ENCODE assay signal across 15 cellular contexts in the genomic region with DNA sequence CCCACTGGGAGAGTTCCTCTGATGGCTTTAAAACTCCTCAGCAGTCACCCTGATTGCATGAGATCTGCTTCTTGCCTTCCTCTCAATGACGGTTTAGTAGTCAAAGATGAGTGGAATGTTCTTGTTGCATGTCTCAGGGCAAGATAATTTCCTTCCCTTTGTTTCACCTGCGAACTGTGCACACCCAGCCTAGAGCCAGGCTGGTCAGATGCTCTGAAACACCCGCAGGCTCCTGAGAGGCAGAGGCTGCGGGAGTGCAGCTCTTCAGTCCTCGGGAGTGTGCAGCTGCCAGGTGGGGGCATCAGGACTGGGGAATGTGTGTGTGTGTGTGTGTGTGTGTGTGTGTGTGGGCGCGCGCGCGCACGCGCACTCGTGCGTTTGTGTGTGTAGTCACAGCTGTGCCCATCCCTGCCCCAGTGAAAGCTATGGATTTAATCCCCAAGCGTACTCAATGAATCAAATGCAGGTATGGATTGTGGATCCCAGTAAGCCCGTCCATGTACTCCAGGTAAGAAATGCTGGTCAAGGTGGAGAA.
A peak's percentile ranks its signal among the peaks of the same experiment; 100 is the strongest.
DNase-seq lines count a peak whose midpoint lies in the region; ATAC-seq, FAIRE-seq and TF ChIP-seq lines count a peak whose summit lies in the region.
"Had no signal": no experiment of that assay in that cellular context is flagged by ENCODE, and none has a peak within 500 bp of the region (broad histone marks: within the 10 kb centered on the region; RNA-seq: fewer than 3 reads in every experiment).

No MANE protein-coding gene starts in this region.

- H4K20me1 ChIP-seq in H1 (replicated peaks in 1 of 2; ENCODE audit: control insufficient read depth in 1 of 2, insufficient read depth in 2 of 2, low read length in 2 of 2) (no peaks in the 10 kb centered on the region), osteoblast (ENCODE audit: insufficient read depth, low read length) (no peaks in the 10 kb centered on the region)
- H4K20me1 ChIP-seq: BLaER1 treated with 17β-estradiol and CSF1 and Interleukin-3, amounts not matched to agents 10 nM and 100 nM had no signal

- H3K79me1 ChIP-seq in H1 (ENCODE audit: low read depth, low read length) = no peaks in the 10 kb centered on the region

- no peak overlapping the region for H3K14ac ChIP-seq in H1 (ENCODE audit: insufficient read length)

- TF ChIP-seq POLR2A in H1 (IDR thresholded peaks at IDR 0.05; ENCODE audit: control extremely low read depth in 1 of 2, low read depth in 2 of 2, low read length in 2 of 2) = no peak
- TF ChIP-seq POLR2A in esophagus muscularis mucosa (IDR thresholded peaks at IDR 0.05; ENCODE audit: low read depth) = no peak

- POLR2A ChIA-PET in H1 (lab: Charles Lee; ENCODE audit: partially characterized antibody) = interaction anchor here (1.9 to 6.1 kb wide), 2 partner anchors 11 to 20 kb away, joined by 5 to 39 read pairs; no protein-coding TSS in a partner anchor

- peaks cover 1% of the 10 kb centered on the region; the same call in 1 of the 2 replicates for H3K23me2 ChIP-seq in H1 (ENCODE audit: low read depth, low read length)

- H3K36me3 Mint-ChIP-seq in stimulated activated effector memory CD8-positive, alpha-beta T cell treated with anti-CD3 and anti-CD28 coated beads, Interleukin-12 subunit alpha, Interleukin-12 subunit beta, amount 100 ng/mL, for 72 hours = no peaks in the 10 kb centered on the region
- H3K36me3 Mint-ChIP-seq: CD4-positive, CD25-positive, alpha-beta regulatory T cell had no signal

- no peak overlapping the region for H3K18ac ChIP-seq in H1 (ENCODE audit: extremely low read depth, low read length)

- peak overlapping the region; percentile 44 for H4K91ac ChIP-seq in H1 (replicated peaks; ENCODE audit: insufficient read length, low read length)

- H3K4me2 ChIP-seq in H1 (ENCODE audit: insufficient read depth in 1 of 2, low read depth in 2 of 2, low read length in 2 of 2) (no peak overlapping the region), osteoblast (ENCODE audit: insufficient read depth, low read length) (no peak overlapping the region)
- H3K4me2 ChIP-seq: BLaER1 treated with 17β-estradiol and CSF1 and Interleukin-3, amounts not matched to agents 10 nM and 100 nM had no signal

- TF ChIP-seq CTCF in H1 (IDR thresholded peaks at IDR 0.05; ENCODE audit: control extremely low read depth in 1 of 3, insufficient read depth in 1 of 3, low read depth in 1 of 3, low read length in 3 of 3) = no peak
- no peak for TF ChIP-seq CTCF in osteoblast (IDR thresholded peaks at IDR 0.05; ENCODE audit: extremely low read depth, low read depth, low read length)
- no peak for TF ChIP-seq CTCF in esophagus muscularis mucosa (IDR thresholded peaks at IDR 0.05)

- no peak overlapping the region for H3K27ac ChIP-seq in H1 (ENCODE audit: low read depth, low read length)
- H3K27ac ChIP-seq in osteoblast (ENCODE audit: low read depth, low read length) = no peak overlapping the region
- H3K27ac ChIP-seq in esophagus muscularis mucosa (replicated peaks in 1 of 4) = no peak overlapping the region
- H3K27ac ChIP-seq: BLaER1 treated with 17β-estradiol and CSF1 and Interleukin-3, amounts not matched to agents 10 nM and 100 nM had no signal

- no peak overlapping the region for H3K56ac ChIP-seq in H1 (replicated peaks; ENCODE audit: insufficient read length, low read depth, low read length)

- FAIRE-seq in H1 (lab: Jason Lieb, UNC) = no peak
- FAIRE-seq: GM12891 had no signal

- intact Hi-C loops in esophagus muscularis mucosa (cut with DNase I) = no loop called here

- H3K27ac Mint-ChIP-seq in stimulated activated effector memory CD8-positive, alpha-beta T cell treated with anti-CD3 and anti-CD28 coated beads, Interleukin-12 subunit alpha, Interleukin-12 subunit beta, amount 100 ng/mL, for 72 hours = no peak overlapping the region
- H3K27ac Mint-ChIP-seq: CD4-positive, CD25-positive, alpha-beta regulatory T cell had no signal

- H3K4ac ChIP-seq in H1 (replicated peaks; ENCODE audit: insufficient read length, low read depth, low read length) = no peak overlapping the region

- TF ChIP-seq RAD21 in H1 (IDR thresholded peaks at IDR 0.05 in 1 of 2, conservative IDR thresholded peaks at IDR 0.05 in 1 of 2; ENCODE audit: low read depth in 2 of 2, low read length in 2 of 2) = no peak

- no peak overlapping the region for H3K9ac ChIP-seq in H1 (replicated peaks in 1 of 4; ENCODE audit: extremely low read depth in 1 of 4, low read depth in 3 of 4, low read length in 3 of 4)
- H3K9ac ChIP-seq: BLaER1 treated with 17β-estradiol and CSF1 and Interleukin-3, amounts not matched to agents 10 nM and 100 nM had no signal

- H2BK15ac ChIP-seq in H1 (ENCODE audit: low read length) = peak overlapping the region; percentile 9; the same call in 1 of the 2 replicates

- peak; percentile 9 for DNase-seq in COLO668 (lab: John Stamatoyannopoulos, UW; ENCODE audit: unreplicated experiment)
- peak; percentile 50 for DNase-seq in NCI-H1105 treated with DMSO at 0.1 percent for 48 hours (lab: John Stamatoyannopoulos, UW)
- no peak for DNase-seq in H1 (ENCODE audit: low read depth in 1 of 2, low spot score in 2 of 2)
- peak; percentile 29 for DNase-seq in osteoblast (ENCODE audit: insufficient read length, low spot score, missing footprints)
- DNase-seq in esophagus muscularis mucosa (ENCODE audit: extremely low spot score) = no peak
- no peak for DNase-seq in stimulated activated effector memory CD8-positive, alpha-beta T cell treated with anti-CD3 and anti-CD28 coated beads, Interleukin-12 subunit alpha, Interleukin-12 subunit beta, amount 100 ng/mL, for 72 hours (ENCODE audit: low spot score in 2 of 2)
- no peak for DNase-seq in amniotic stem cell (lab: John Stamatoyannopoulos, UW)
- DNase-seq: ACHN; CD4-positive, CD25-positive, alpha-beta regulatory T cell; DMS79; GOT3 had no signal

- CTCF ChIA-PET in H1 (lab: Charles Lee; ENCODE audit: partially characterized antibody) = interaction anchor here (0.7 to 2.2 kb wide), 8 partner anchors 9 to 205 kb away, joined by 3 to 9 read pairs (median 4); no protein-coding TSS in a partner anchor

- no peak overlapping the region for H2BK120ac ChIP-seq in H1 (replicated peaks; ENCODE audit: low read depth, low read length)

- H3K4me1 ChIP-seq in H1 (replicated peaks in 1 of 4; ENCODE audit: control insufficient read depth in 3 of 4, insufficient read depth in 4 of 4, low read length in 3 of 4) = peaks cover 0 to 16% (median 9%) of the 10 kb centered on the region in 4 experiments
- H3K4me1 ChIP-seq in osteoblast (ENCODE audit: insufficient read depth, low read length) = no peaks in the 10 kb centered on the region
- no peaks in the 10 kb centered on the region for H3K4me1 ChIP-seq in esophagus muscularis mucosa
- H3K4me1 ChIP-seq: BLaER1 treated with 17β-estradiol and CSF1 and Interleukin-3, amounts not matched to agents 10 nM and 100 nM; HAP-1 had no signal

- no peak for ATAC-seq in stimulated activated effector memory CD8-positive, alpha-beta T cell treated with anti-CD3 and anti-CD28 coated beads, Interleukin-12 subunit alpha, Interleukin-12 subunit beta, amount 100 ng/mL, for 72 hours
- ATAC-seq in HG02678 (IDR thresholded peaks at IDR 0.05; ENCODE audit: unreplicated experiment) = no peak

- H3K79me2 ChIP-seq in H1 (ENCODE audit: control insufficient read depth in 1 of 2, insufficient read depth in 2 of 2, low read length in 2 of 2) (no peaks in the 10 kb centered on the region), osteoblast (ENCODE audit: insufficient read depth, low read length) (no peaks in the 10 kb centered on the region)

- peak overlapping the region; percentile 5; the same call in 1 of the 2 replicates for H4K8ac ChIP-seq in H1 (ENCODE audit: extremely low read depth, insufficient read depth, low read length)

- peak overlapping the region; percentile 28 for H2BK20ac ChIP-seq in H1 (ENCODE audit: low read length)

- H3K36me3 ChIP-seq in H1 (ENCODE audit: control insufficient read depth in 2 of 4, insufficient read depth in 4 of 4, low read length in 3 of 4) = no peaks in the 10 kb centered on the region
- H3K36me3 ChIP-seq in osteoblast (ENCODE audit: insufficient read depth, low read length) = no peaks in the 10 kb centered on the region
- H3K36me3 ChIP-seq in esophagus muscularis mucosa = no peaks in the 10 kb centered on the region
- H3K36me3 ChIP-seq: BLaER1 treated with 17β-estradiol and CSF1 and Interleukin-3, amounts not matched to agents 10 nM and 100 nM; HAP-1 had no signal

- TF ChIP-seq EP300 in H1 (IDR thresholded peaks at IDR 0.05; ENCODE audit: borderline replicate concordance in 1 of 2, low read depth in 2 of 2, low read length in 2 of 2) (no peak), esophagus muscularis mucosa (IDR thresholded peaks at IDR 0.05) (no peak)

- H3K23ac ChIP-seq in H1 (ENCODE audit: insufficient read length) = no peak overlapping the region

- 0 out of 2 replicates have a peak overlapping the region, but pooled peaks have one; percentile 3 for H2AK5ac ChIP-seq in H1 (ENCODE audit: low read depth, low read length)

- H3K9me3 ChIP-seq in H1 (ENCODE audit: insufficient read depth in 2 of 2, low read depth in 1 of 2, low read length in 1 of 2) = no peaks in the 10 kb centered on the region; a peak in 1 of 4 replicates
- no peaks in the 10 kb centered on the region for H3K9me3 ChIP-seq in osteoblast (ENCODE audit: low read depth, low read length)
- no peaks in the 10 kb centered on the region for H3K9me3 ChIP-seq in esophagus muscularis mucosa
- H3K9me3 ChIP-seq: BLaER1 treated with 17β-estradiol and CSF1 and Interleukin-3, amounts not matched to agents 10 nM and 100 nM; HAP-1 had no signal

- H3K4me3 ChIP-seq in H1 (ENCODE audit: extremely low read depth in 1 of 4, insufficient read depth in 2 of 4, low read depth in 3 of 4, low read length in 4 of 4) = no peak overlapping the region
- H3K4me3 ChIP-seq in osteoblast (ENCODE audit: insufficient read depth, low read length) = no peak overlapping the region
- no peak overlapping the region for H3K4me3 ChIP-seq in esophagus muscularis mucosa
- H3K4me3 ChIP-seq: BLaER1 treated with 17β-estradiol and CSF1 and Interleukin-3, amounts not matched to agents 10 nM and 100 nM; HAP-1 had no signal

- H2BK5ac ChIP-seq in H1 (ENCODE audit: low read depth, low read length) = peak overlapping the region; percentile 54; the same call in 1 of the 2 replicates

- H2BK12ac ChIP-seq in H1 (ENCODE audit: low read depth, low read length) = peak overlapping the region; percentile 31; the same call in 1 of the 2 replicates

- H4K5ac ChIP-seq in H1 (ENCODE audit: insufficient read length, low read depth, low read length) = no peak overlapping the region

- no peak overlapping the region for H3K4me3 Mint-ChIP-seq in stimulated activated effector memory CD8-positive, alpha-beta T cell treated with anti-CD3 and anti-CD28 coated beads, Interleukin-12 subunit alpha, Interleukin-12 subunit beta, amount 100 ng/mL, for 72 hours
- H3K4me3 Mint-ChIP-seq: CD4-positive, CD25-positive, alpha-beta regulatory T cell had no signal

- H3K4me1 Mint-ChIP-seq in stimulated activated effector memory CD8-positive, alpha-beta T cell treated with anti-CD3 and anti-CD28 coated beads, Interleukin-12 subunit alpha, Interleukin-12 subunit beta, amount 100 ng/mL, for 72 hours = no peaks in the 10 kb centered on the region
- H3K4me1 Mint-ChIP-seq: CD4-positive, CD25-positive, alpha-beta regulatory T cell had no signal

- WGBS in H1 (ENCODE audit: extremely low coverage in 1 of 2, insufficient coverage in 1 of 2, insufficient read length in 1 of 2, insufficient replicate concordance in 2 of 2, low coverage in 1 of 2, low lambda C conversion rate in 2 of 2, missing lambda C conversion rate in 1 of 2), 2 experiments = 79% methylated on average over 7 of the region's 16 CpGs; no CpG with 5 or more reads in 1 of the 2 experiments
- 86% methylated on average over 16 of the region's 16 CpGs for WGBS in esophagus muscularis mucosa

- H2AFZ ChIP-seq in H1 (ENCODE audit: low read length) (0 out of 2 replicates have a peak overlapping the region, but pooled peaks have one; percentile 22), osteoblast (ENCODE audit: low read length) (no peak overlapping the region)

- H3K27me3 ChIP-seq in H1 (replicated peaks in 1 of 4; ENCODE audit: control insufficient read depth in 3 of 4, extremely low read depth in 1 of 4, insufficient read depth in 3 of 4, low read length in 3 of 4) (no peaks in the 10 kb centered on the region), osteoblast (ENCODE audit: insufficient read depth, low read length) (no peaks in the 10 kb centered on the region), esophagus muscularis mucosa (peaks cover 0 to 6% (median 0%) of the 10 kb centered on the region in 4 donors)
- H3K27me3 ChIP-seq: BLaER1 treated with 17β-estradiol and CSF1 and Interleukin-3, amounts not matched to agents 10 nM and 100 nM had no signal

- peaks cover 2% of the 10 kb centered on the region for H3K9me3 Mint-ChIP-seq in stimulated activated effector memory CD8-positive, alpha-beta T cell treated with anti-CD3 and anti-CD28 coated beads, Interleukin-12 subunit alpha, Interleukin-12 subunit beta, amount 100 ng/mL, for 72 hours

Comparison
In these comparisons a context has a peak if more than half of its experiments do, and no peak if none do; other contexts are left out.
1. DNase-seq: peak in COLO668 (single experiment), NCI-H1105 treated with DMSO at 0.1 percent for 48 hours (single experiment) and osteoblast (single experiment); none in H1 (0 of 2), esophagus muscularis mucosa (single experiment), stimulated activated effector memory CD8-positive, alpha-beta T cell treated with anti-CD3 and anti-CD28 coated beads, Interleukin-12 subunit alpha, Interleukin-12 subunit beta, amount 100 ng/mL, for 72 hours (0 of 2) and amniotic stem cell (single experiment).